23 cellular contexts compared by ENCODE assay signal in the genomic region with DNA sequence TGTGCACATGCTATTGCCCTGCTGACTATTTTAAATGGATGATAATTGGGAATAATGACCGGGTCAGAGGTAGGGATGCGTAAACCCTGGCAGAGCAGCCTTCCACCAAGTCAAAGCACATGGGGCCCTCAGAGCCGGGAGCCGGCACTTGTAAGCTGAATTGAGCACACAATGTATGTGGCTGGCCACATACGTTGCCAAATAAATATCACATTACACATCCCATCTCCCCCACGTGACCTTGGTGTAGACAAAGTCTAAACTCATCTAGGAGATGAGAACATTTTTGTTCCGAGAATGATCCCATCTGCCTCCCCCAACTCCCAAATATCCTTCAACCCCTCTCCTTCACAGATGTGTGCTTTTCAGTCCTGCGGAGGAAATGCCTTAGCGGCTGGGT.
"Had no signal": no experiment of that assay in that cellular context is flagged by ENCODE, and none has a peak within 500 bp of the region (broad histone marks: within the 10 kb centered on the region; RNA-seq: fewer than 3 reads in every experiment).

No MANE protein-coding gene starts in this region.

- H3K36me3 ChIP-seq: esophagus squamous epithelium, left ventricle myocardium inferior, lower lobe of right lung, neural progenitor cell, ovary, right atrium auricular region, sigmoid colon, stomach had no signal

- ATAC-seq: foreskin keratinocyte; left cardiac atrium; lower lobe of right lung; natural killer cell treated with Interleukin-12 subunit alpha and Interleukin-12 subunit beta and Interleukin-15 and Interleukin-18, amount 100 ng/mL, for 72 hours; stimulated activated naive B cell treated with anti-CD40 and anti-IgM and Interleukin-4, amounts not matched to agents 10 μg/mL and 1 μg/mL and 100 μg/mL, for 72 hours had no signal

- H3K9me3 ChIP-seq: esophagus squamous epithelium, left ventricle myocardium inferior, lower lobe of right lung, ovary, right atrium auricular region, sigmoid colon, stomach had no signal

- H3K36me3 Mint-ChIP-seq: memory B cell; natural killer cell treated with Interleukin-12 subunit alpha and Interleukin-12 subunit beta and Interleukin-15 and Interleukin-18, amount 100 ng/mL, for 72 hours; neural progenitor cell; stimulated activated naive B cell treated with anti-CD40 and anti-IgM and Interleukin-4, amounts not matched to agents 10 μg/mL and 1 μg/mL and 100 μg/mL, for 72 hours had no signal

- H3K4me2 ChIP-seq: neural progenitor cell had no signal

- H3K9me3 Mint-ChIP-seq: natural killer cell treated with Interleukin-12 subunit alpha and Interleukin-12 subunit beta and Interleukin-15 and Interleukin-18, amount 100 ng/mL, for 72 hours; neural progenitor cell; stimulated activated naive B cell treated with anti-CD40 and anti-IgM and Interleukin-4, amounts not matched to agents 10 μg/mL and 1 μg/mL and 100 μg/mL, for 72 hours had no signal

- H3K27me3 ChIP-seq: neural progenitor cell, ovary, right atrium auricular region, sigmoid colon, stomach had no signal

- H3K4me3 Mint-ChIP-seq: memory B cell; natural killer cell treated with Interleukin-12 subunit alpha and Interleukin-12 subunit beta and Interleukin-15 and Interleukin-18, amount 100 ng/mL, for 72 hours; neural progenitor cell; stimulated activated naive B cell treated with anti-CD40 and anti-IgM and Interleukin-4, amounts not matched to agents 10 μg/mL and 1 μg/mL and 100 μg/mL, for 72 hours had no signal

- H2AFZ ChIP-seq: neural progenitor cell had no signal

- DNase-seq: dermis blood vessel endothelial cell; esophagus squamous epithelium; foreskin keratinocyte; kidney; left cardiac atrium; left ventricle myocardium inferior; lower lobe of right lung; midbrain; nucleus accumbens; ovary; sigmoid colon; stimulated activated CD4-positive, alpha-beta T cell treated with anti-CD3 and anti-CD28 coated beads, Interleukin-2, amount 100 ng/mL, for 24 hours; stimulated activated CD4-positive, alpha-beta T cell treated with anti-CD3 and anti-CD28 coated beads, Interleukin-4, amount 100 ng/mL, for 4 hours; stimulated activated naive B cell treated with anti-CD40 and anti-IgM and Interleukin-4, amounts not matched to agents 10 μg/mL and 1 μg/mL and 100 μg/mL, for 72 hours; stomach; substantia nigra; trophoblast cell had no signal

- H3K27me3 Mint-ChIP-seq: stimulated activated naive B cell treated with anti-CD40 and anti-IgM and Interleukin-4, amounts not matched to agents 10 μg/mL and 1 μg/mL and 100 μg/mL, for 72 hours had no signal

- FAIRE-seq: kidney, urothelium cell line had no signal

- H3K4me3 ChIP-seq: esophagus squamous epithelium, left ventricle myocardium inferior, lower lobe of right lung, neural progenitor cell, ovary, right atrium auricular region, sigmoid colon, skin epidermis, stomach had no signal

- H3K27ac ChIP-seq: esophagus squamous epithelium, foreskin keratinocyte, left ventricle myocardium inferior, lower lobe of right lung, neural progenitor cell, ovary, right atrium auricular region, sigmoid colon, skin epidermis, stomach had no signal

- H3K4me1 Mint-ChIP-seq: memory B cell; stimulated activated naive B cell treated with anti-CD40 and anti-IgM and Interleukin-4, amounts not matched to agents 10 μg/mL and 1 μg/mL and 100 μg/mL, for 72 hours had no signal

- H3K9ac ChIP-seq: neural progenitor cell had no signal

- H3K4me1 ChIP-seq: esophagus squamous epithelium, foreskin keratinocyte, left ventricle myocardium inferior, lower lobe of right lung, neural progenitor cell, stomach had no signal

- H3K27ac Mint-ChIP-seq: memory B cell; natural killer cell treated with Interleukin-12 subunit alpha and Interleukin-12 subunit beta and Interleukin-15 and Interleukin-18, amount 100 ng/mL, for 72 hours; neural progenitor cell; stimulated activated naive B cell treated with anti-CD40 and anti-IgM and Interleukin-4, amounts not matched to agents 10 μg/mL and 1 μg/mL and 100 μg/mL, for 72 hours had no signal
